In the genomic region with DNA sequence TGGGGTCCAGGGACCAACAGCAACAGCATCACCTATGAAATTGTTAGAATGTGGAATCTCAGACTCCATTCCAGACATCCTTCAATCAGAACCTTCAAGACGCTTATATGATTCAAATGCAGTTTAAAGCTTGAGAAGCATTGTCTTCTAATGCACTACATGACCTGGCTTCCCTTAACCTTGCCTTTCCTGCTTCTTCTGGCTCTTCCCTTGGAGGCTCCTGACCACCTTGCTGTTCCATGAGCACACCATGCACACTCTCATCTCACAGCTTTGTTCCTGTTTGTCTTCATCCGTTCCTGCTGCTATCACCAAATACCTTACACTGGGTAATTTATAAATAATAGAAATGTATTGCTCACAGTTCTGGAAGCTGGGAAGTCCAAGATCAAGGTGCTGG, we compare ENCODE assay signal across 26 cellular contexts. TPM values are rescaled to one million over a fixed set of nuclear protein-coding genes. Genes with fewer than 3 reads are reported as not detected.
"Had no signal": no experiment of that assay in that cellular context is flagged by ENCODE, and none has a peak within 500 bp of the region (broad histone marks: within the 10 kb centered on the region; RNA-seq: fewer than 3 reads in every experiment).

No MANE protein-coding gene starts in this region.

- FAIRE-seq: kidney, urothelium cell line had no signal

- H3K4me2 ChIP-seq: hepatocyte had no signal

- H3K36me3 ChIP-seq: neutrophil, thoracic aorta, tibial artery, upper lobe of right lung had no signal

- H3K79me2 ChIP-seq: parathyroid adenoma had no signal

- H3K4me3 ChIP-seq: heart right ventricle, hepatocyte, left lung, lower lobe of right lung, skin epidermis, suprapubic skin, thoracic aorta, tibial artery, upper lobe of right lung had no signal

- H2AFZ ChIP-seq: hepatocyte, parathyroid adenoma had no signal

- H3K9ac ChIP-seq: parathyroid adenoma had no signal

- H3K4me1 ChIP-seq: parathyroid adenoma had no signal

- H3K27me3 ChIP-seq: heart right ventricle, hepatocyte, left lung, neutrophil, suprapubic skin, tibial artery, upper lobe of right lung had no signal

- ATAC-seq: heart right ventricle; left colon; left lung; lower lobe of right lung; naive thymus-derived CD8-positive, alpha-beta T cell; right cardiac atrium; sciatic nerve; stimulated activated effector memory CD8-positive, alpha-beta T cell treated with anti-CD3 and anti-CD28 coated beads, Interleukin-12 subunit alpha, Interleukin-12 subunit beta, amount 100 ng/mL, for 72 hours; upper lobe of right lung had no signal

- H3K27ac ChIP-seq: heart right ventricle, hepatocyte, left lung, lower lobe of right lung, neutrophil, parathyroid adenoma, skin epidermis, suprapubic skin, thoracic aorta, tibial artery, upper lobe of right lung had no signal

- H3K9me3 ChIP-seq: heart right ventricle, left lung, lower lobe of right lung, neutrophil, suprapubic skin, thoracic aorta, tibial artery, upper lobe of right lung had no signal

- DNase-seq: heart right ventricle; kidney; left colon; left lung; lower lobe of right lung; mammary epithelial cell; mesenchymal stem cell; naive thymus-derived CD8-positive, alpha-beta T cell; occipital lobe; right cardiac atrium; stimulated activated CD4-positive, alpha-beta T cell treated with anti-CD3 and anti-CD28 coated beads, Interleukin-12 subunit alpha, Interleukin-12 subunit beta, amount 100 ng/mL, for 4 hours; stimulated activated CD4-positive, alpha-beta T cell treated with anti-CD3 and anti-CD28 coated beads, Interleukin-15, amount 100 ng/mL, for 24 hours; stimulated activated CD4-positive, alpha-beta T cell treated with anti-CD3 and anti-CD28 coated beads, Interleukin-4, amount 100 ng/mL, for 24 hours; stimulated activated naive CD4-positive, alpha-beta T cell; tibial artery; trophoblast cell; upper lobe of right lung had no signal

RNA-seq across cellular contexts. Expression of a gene that starts 26.1 kb away (rescaled TPM):
- polyA plus RNA-seq: naive thymus-derived CD8-positive, alpha-beta T cell had no signal
